ENCODE assay signal across 12 cellular contexts in the genomic region with DNA sequence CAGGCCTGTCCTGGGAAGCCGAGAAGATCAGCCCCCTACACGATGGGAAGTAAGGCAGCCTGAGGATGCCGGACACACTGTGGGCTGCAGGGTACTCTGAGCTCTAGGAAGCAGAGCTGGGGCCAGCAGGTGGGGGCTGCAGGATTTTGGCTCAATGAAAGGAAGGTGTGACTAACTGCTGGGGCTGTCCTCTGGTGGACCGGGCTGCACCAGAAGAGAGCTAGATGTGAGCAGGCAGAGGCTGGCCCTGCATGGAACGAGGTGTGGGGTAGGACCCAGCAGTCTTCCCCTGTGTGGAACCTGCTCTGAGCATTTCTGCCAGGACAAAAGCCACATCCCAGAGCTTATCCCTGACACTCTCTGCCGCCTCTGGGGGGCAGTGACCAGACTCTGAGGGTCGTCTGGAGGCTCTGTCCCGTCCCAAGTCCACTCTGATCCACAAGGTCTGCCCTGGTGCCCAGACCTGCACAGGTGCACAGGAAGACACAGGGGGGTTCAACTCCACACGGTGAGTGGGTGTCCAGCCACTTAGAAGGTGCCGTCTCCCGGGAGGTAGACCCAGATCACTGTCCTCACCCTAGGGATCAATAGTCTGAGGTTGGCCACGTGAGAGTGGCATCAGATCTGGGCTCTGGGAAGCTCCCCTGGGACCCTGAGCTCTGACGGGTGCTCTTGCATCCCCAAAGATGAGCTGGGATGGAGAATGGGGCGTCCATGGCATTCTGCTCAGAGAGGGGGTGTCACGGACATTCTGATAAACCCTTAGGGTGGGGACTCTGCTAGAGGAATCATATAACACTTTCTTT.
"Had no signal": no experiment of that assay in that cellular context is flagged by ENCODE, and none has a peak within 500 bp of the region (broad histone marks: within the 10 kb centered on the region; RNA-seq: fewer than 3 reads in every experiment).

No MANE protein-coding gene starts in this region.

- H3K36me3 ChIP-seq: gastrocnemius medialis, tibial nerve had no signal

- DNase-seq: activated CD4-positive, alpha-beta T cell treated with anti-CD3 and anti-CD28 coated beads, Interleukin-2, amount 50 U/mL, for 4 hours; activated gamma-delta T cell treated with Interleukin-2 at 50 U/mL for 16 hours; activated T-cell treated with anti-CD3 and anti-CD28 coated beads, Interleukin-2, amount 50 U/mL, for 1 hour; central memory CD4-positive, alpha-beta T cell; effector memory CD4-positive, alpha-beta T cell had no signal

- ATAC-seq: gastrocnemius medialis; naive thymus-derived CD4-positive, alpha-beta T cell had no signal

- H3K9me3 Mint-ChIP-seq: T-helper 1 cell treated with Interleukin-12 subunit alpha and Interleukin-12 subunit beta and Interleukin-4 antibody, amounts not matched to agents 30 μg/mL and 1 μg/mL, for 36 hours had no signal

- H3K27ac ChIP-seq: epithelial cell of prostate, gastrocnemius medialis, hepatocyte, tibial nerve had no signal

- H3K9me3 ChIP-seq: gastrocnemius medialis, tibial nerve had no signal

- H3K4me3 ChIP-seq: gastrocnemius medialis, hepatocyte, lung, tibial nerve had no signal

- H3K4me3 Mint-ChIP-seq: naive thymus-derived CD4-positive, alpha-beta T cell; T-helper 1 cell treated with Interleukin-12 subunit alpha and Interleukin-12 subunit beta and Interleukin-4 antibody, amounts not matched to agents 30 μg/mL and 1 μg/mL, for 36 hours had no signal

- H3K27ac Mint-ChIP-seq: naive thymus-derived CD4-positive, alpha-beta T cell; T-helper 1 cell treated with Interleukin-12 subunit alpha and Interleukin-12 subunit beta and Interleukin-4 antibody, amounts not matched to agents 30 μg/mL and 1 μg/mL, for 36 hours had no signal

- H3K36me3 Mint-ChIP-seq: naive thymus-derived CD4-positive, alpha-beta T cell had no signal

- H3K27me3 ChIP-seq: gastrocnemius medialis, hepatocyte, tibial nerve had no signal

- H3K4me1 ChIP-seq: gastrocnemius medialis had no signal
